Comparison of ENCODE assay signal across 7 cellular contexts in genomic region chr2:136378712-136379595, GRCh38.
DNase-seq lines count a peak whose midpoint lies in the region; ATAC-seq, FAIRE-seq and TF ChIP-seq lines count a peak whose summit lies in the region.

No MANE protein-coding gene starts in this region.

- intact Hi-C loops in ascending aorta (cut with DNase I): no loop called here

- no peaks in the 10 kb centered on the region for H3K36me3 ChIP-seq in ascending aorta

- H3K9me3 ChIP-seq in ascending aorta: no peaks in the 10 kb centered on the region

- H3K4me3 ChIP-seq in ascending aorta: no peak overlapping the region

- peaks cover 17 to 21% of the 10 kb centered on the region in 2 donors for H3K4me1 Mint-ChIP-seq in immature natural killer cell

- H3K27ac ChIP-seq in ascending aorta: no peak overlapping the region

- no peaks in the 10 kb centered on the region for H3K36me3 Mint-ChIP-seq in immature natural killer cell

- FAIRE-seq in GM12891 (lab: Jason Lieb, UNC): peak; percentile 83

- peak overlapping the region in 5 of 6 donors; percentile 20 to 83 (median 56) for H3K27ac Mint-ChIP-seq in immature natural killer cell

- H3K27me3 ChIP-seq in ascending aorta: no peaks in the 10 kb centered on the region

- peaks cover 0 to 5% (median 4%) of the 10 kb centered on the region in 3 donors for H3K27me3 Mint-ChIP-seq in immature natural killer cell (ENCODE audit: low read depth in 3 of 3)

- TF ChIP-seq POLR2A in GM12891 (IDR thresholded peaks at IDR 0.05; ENCODE audit: low read depth, low read length): no peak

- no peak for DNase-seq in GM12891 (ENCODE audit: insufficient read length, low spot score)
- DNase-seq in NCI-H1092 (lab: John Stamatoyannopoulos, UW): peak; percentile 26
- DNase-seq in T-helper 1 cell: peak; percentile 34 to 87 (median 54)
- peak in 1 of 2 donors; percentile 62 for DNase-seq in ascending aorta (ENCODE audit: low spot score in 2 of 2)
- peak; percentile 59 to 71 (median 61) for DNase-seq in immature natural killer cell
- peak; percentile 72 for DNase-seq in stimulated activated CD4-positive, alpha-beta T cell treated with anti-CD3 and anti-CD28 coated beads, Interleukin-4, amount 100 ng/mL, for 1 hour

- no peaks in the 10 kb centered on the region for H3K9me3 Mint-ChIP-seq in immature natural killer cell

- ATAC-seq in HG02571 (IDR thresholded peaks at IDR 0.05; ENCODE audit: unreplicated experiment): no peak

- no peak overlapping the region for H3K4me3 Mint-ChIP-seq in immature natural killer cell

- no peaks in the 10 kb centered on the region for H3K4me1 ChIP-seq in ascending aorta

- TF ChIP-seq CTCF in ascending aorta (IDR thresholded peaks at IDR 0.05): peak in 2 of 3 experiments; percentile 9 to 21

TF ChIP-seq in GM12891, 5 proteins besides CTCF, POLR2A, EP300 and RAD21:
- no peak for TF ChIP-seq SPI1 (IDR thresholded peaks at IDR 0.05; ENCODE audit: low read depth, low read length)
- TF ChIP-seq POU2F2 (IDR thresholded peaks at IDR 0.05; ENCODE audit: low read depth, low read length): no peak
- no peak for TF ChIP-seq POLR2AphosphoS5 (IDR thresholded peaks at IDR 0.05; ENCODE audit: low read depth, low read length)
- TF ChIP-seq PAX5 (IDR thresholded peaks at IDR 0.05; ENCODE audit: insufficient read depth, low read length, severe bottlenecking): no peak
- TF ChIP-seq TAF1 (IDR thresholded peaks at IDR 0.05; ENCODE audit: low read depth, low read length): no peak
